ENCODE assay signal across 14 cellular contexts in the genomic region with DNA sequence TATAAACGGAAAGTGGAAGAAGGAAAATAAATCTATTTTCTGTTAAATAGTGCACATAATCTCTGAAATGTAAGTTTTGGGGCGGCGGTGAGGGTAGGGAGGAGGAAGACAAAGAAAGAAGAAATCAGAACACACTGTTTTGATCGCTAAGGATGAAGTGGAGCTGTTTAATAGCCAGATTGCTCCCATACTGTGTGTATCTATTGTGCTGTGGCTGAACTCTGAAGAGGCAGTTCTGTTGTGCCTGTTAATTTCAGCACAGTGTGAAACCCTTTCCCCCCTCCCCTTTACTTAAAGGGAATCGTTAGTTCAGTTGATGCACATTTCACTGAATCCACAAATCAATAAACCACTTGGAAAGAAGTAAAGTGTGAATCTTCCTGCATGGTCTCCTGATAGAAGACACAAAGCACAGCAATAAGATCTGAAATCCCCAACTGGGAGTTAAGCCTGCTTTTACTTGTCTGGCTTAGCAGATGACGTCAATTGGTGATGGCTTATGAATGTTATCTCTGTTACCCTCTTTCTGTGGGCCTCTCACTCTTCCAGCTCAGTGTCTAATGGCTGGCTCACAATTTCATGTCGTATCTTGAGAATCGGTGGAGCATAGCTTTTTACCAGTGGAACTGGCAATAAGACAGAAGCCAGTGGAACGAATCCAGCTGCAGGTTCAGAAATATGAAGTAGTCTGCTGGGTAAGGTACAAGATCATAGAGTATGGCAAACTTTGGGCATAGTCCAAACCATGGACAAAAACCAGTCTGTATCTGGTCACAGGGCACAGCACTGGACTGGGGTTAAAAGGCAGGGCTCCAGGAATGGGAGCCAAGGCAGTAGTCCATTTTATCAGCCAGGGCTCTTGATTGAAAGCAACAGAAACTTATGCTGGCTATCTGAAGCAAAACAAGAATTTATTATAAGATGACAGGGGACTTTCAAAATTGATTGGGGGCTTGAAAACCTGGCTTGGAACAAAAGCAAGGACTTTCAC.
DNase-seq lines count a peak whose midpoint lies in the region; ATAC-seq and TF ChIP-seq lines count a peak whose summit lies in the region.
"Had no signal": no experiment of that assay in that cellular context is flagged by ENCODE, and none has a peak within 500 bp of the region (broad histone marks: within the 10 kb centered on the region; RNA-seq: fewer than 3 reads in every experiment).

No MANE protein-coding gene starts in this region.

- TF ChIP-seq CTCF in HEK293 (tag by site-specific recombination; IDR thresholded peaks at IDR 0.05) (no peak), heart right ventricle (IDR thresholded peaks at IDR 0.05) (no peak), lower lobe of right lung (IDR thresholded peaks at IDR 0.05) (no peak)

- intact Hi-C loops in heart right ventricle (cut with DNase I), result no loop called here
- intact Hi-C loops in lower lobe of right lung (cut with DNase I), result no loop called here

- H3K79me2 ChIP-seq in GM23248 (ENCODE audit: insufficient read depth), result no peaks in the 10 kb centered on the region

- no peak overlapping the region for H2AFZ ChIP-seq in GM23248

- no peaks in the 10 kb centered on the region for H3F3A ChIP-seq in GM23248 (ENCODE audit: insufficient read depth)

- H3K9me2 ChIP-seq in GM23248 (ENCODE audit: insufficient read depth), result no peaks in the 10 kb centered on the region

- H3K9me3 ChIP-seq in HEK293 (ENCODE audit: control insufficient read depth, insufficient read depth, low read depth, low read length) (no peaks in the 10 kb centered on the region), heart right ventricle (peaks cover 0 to 3% (median 0%) of the 10 kb centered on the region in 11 donors), lower lobe of right lung (no peaks in the 10 kb centered on the region), GM23248 (ENCODE audit: low read depth) (no peaks in the 10 kb centered on the region)
- H3K9me3 ChIP-seq: BLaER1 had no signal

- WGBS in heart right ventricle, 2 donors, result 42 to 47% methylated on average over 9 of the region's 9 CpGs
- 28 to 32% methylated on average over 9 of the region's 9 CpGs for WGBS in GM23248 (ENCODE audit: low coverage in 1 of 2, low lambda C conversion rate in 2 of 2, missing lambda C conversion rate in 2 of 2), 2 experiments

- H3K27ac ChIP-seq in HEK293 (ENCODE audit: extremely low read depth, low read depth, low read length) (no peak overlapping the region), heart right ventricle (peak overlapping the region in 1 of 10 donors; percentile 22), lower lobe of right lung (no peak overlapping the region), GM23248 (no peak overlapping the region)
- H3K27ac ChIP-seq: BLaER1 had no signal

- no peak overlapping the region for H3K4me2 ChIP-seq in GM23248 (ENCODE audit: unreplicated experiment)
- H3K4me2 ChIP-seq: BLaER1 had no signal

- H3K4me1 ChIP-seq in HEK293 (ENCODE audit: control insufficient read depth, insufficient read depth, low read length) (no peaks in the 10 kb centered on the region), heart right ventricle (no peaks in the 10 kb centered on the region), lower lobe of right lung (no peaks in the 10 kb centered on the region), GM23248 (ENCODE audit: insufficient read depth) (no peaks in the 10 kb centered on the region)
- H3K4me1 ChIP-seq: BLaER1 had no signal

- peak; percentile 9 for DNase-seq in RPMI7951 (ENCODE audit: low read depth)
- DNase-seq in heart right ventricle, result peak in 1 of 2 donors; percentile 7
- DNase-seq in pons (ENCODE audit: low spot score), result peak; percentile 78
- DNase-seq in lower lobe of right lung, result no peak
- DNase-seq in GM23248, result no peak
- DNase-seq: activated T-cell treated with anti-CD3 and anti-CD28 coated beads, Interleukin-2, amount 50 U/mL, for 1 hour; immature natural killer cell; NCI-H187 treated with DMSO at 0.1 percent for 48 hours; T-cell had no signal

- no peaks in the 10 kb centered on the region for H3K36me3 ChIP-seq in HEK293 (ENCODE audit: control insufficient read depth in 2 of 2, insufficient read depth in 1 of 2, low read length in 2 of 2)
- H3K36me3 ChIP-seq in heart right ventricle, result no peaks in the 10 kb centered on the region
- H3K36me3 ChIP-seq in lower lobe of right lung, result no peaks in the 10 kb centered on the region
- H3K36me3 ChIP-seq in GM23248 (ENCODE audit: low read depth), result no peaks in the 10 kb centered on the region
- H3K36me3 ChIP-seq: BLaER1 had no signal

- no peaks in the 10 kb centered on the region for H4K20me1 ChIP-seq in GM23248 (ENCODE audit: insufficient read depth)
- H4K20me1 ChIP-seq: BLaER1 had no signal

- in situ Hi-C loops in GM23248 (cut with MboI), result no loop called here

- H3K27me3 ChIP-seq in heart right ventricle (no peaks in the 10 kb centered on the region), lower lobe of right lung (ENCODE audit: low read depth) (no peaks in the 10 kb centered on the region), GM23248 (replicated peaks; ENCODE audit: insufficient read depth) (no peaks in the 10 kb centered on the region)
- H3K27me3 ChIP-seq: BLaER1 had no signal

- peak in 5 of 8 donors; percentile 57 to 85 (median 71) for ATAC-seq in heart right ventricle
- no peak for ATAC-seq in GM18502 (IDR thresholded peaks at IDR 0.05; ENCODE audit: poor library complexity, unreplicated experiment)
- ATAC-seq in GM19351 (IDR thresholded peaks at IDR 0.05; ENCODE audit: unreplicated experiment), result no peak
- ATAC-seq in lower lobe of right lung, result no peak
- ATAC-seq: sciatic nerve, T-cell had no signal

- H3K9ac ChIP-seq in GM23248, result no peak overlapping the region
- H3K9ac ChIP-seq: BLaER1 had no signal

- H3K4me3 ChIP-seq in HEK293 (ENCODE audit: low read depth, low read length) (no peak overlapping the region), heart right ventricle (no peak overlapping the region), lower lobe of right lung (no peak overlapping the region), GM23248 (no peak overlapping the region)
- H3K4me3 ChIP-seq: BLaER1 had no signal

- POLR2A ChIA-PET in HEK293 (lab: Yijun Ruan, JAX), result no interaction called here

- CTCF ChIA-PET in HEK293 (lab: Yijun Ruan, JAX), result interaction anchor here (0.7 kb wide), 1 partner anchor 9 kb away, joined by 3 read pairs; no protein-coding TSS in a partner anchor

TF ChIP-seq in HEK293, 187 proteins besides CTCF, POLR2A, EP300 and RAD21:
- TF ChIP-seq YY2 (tag by site-specific recombination; IDR thresholded peaks at IDR 0.05) (no peak), GLI4 (tag by site-specific recombination; IDR thresholded peaks at IDR 0.05) (no peak), ZNF354C (tag by site-specific recombination; IDR thresholded peaks at IDR 0.05; ENCODE audit: borderline replicate concordance, low read depth) (no peak), ZNF561 (tag by site-specific recombination; IDR thresholded peaks at IDR 0.05; ENCODE audit: borderline replicate concordance) (no peak), ZNF10 (tag by site-specific recombination; IDR thresholded peaks at IDR 0.05) (no peak)
- TF ChIP-seq, protein P1, sequence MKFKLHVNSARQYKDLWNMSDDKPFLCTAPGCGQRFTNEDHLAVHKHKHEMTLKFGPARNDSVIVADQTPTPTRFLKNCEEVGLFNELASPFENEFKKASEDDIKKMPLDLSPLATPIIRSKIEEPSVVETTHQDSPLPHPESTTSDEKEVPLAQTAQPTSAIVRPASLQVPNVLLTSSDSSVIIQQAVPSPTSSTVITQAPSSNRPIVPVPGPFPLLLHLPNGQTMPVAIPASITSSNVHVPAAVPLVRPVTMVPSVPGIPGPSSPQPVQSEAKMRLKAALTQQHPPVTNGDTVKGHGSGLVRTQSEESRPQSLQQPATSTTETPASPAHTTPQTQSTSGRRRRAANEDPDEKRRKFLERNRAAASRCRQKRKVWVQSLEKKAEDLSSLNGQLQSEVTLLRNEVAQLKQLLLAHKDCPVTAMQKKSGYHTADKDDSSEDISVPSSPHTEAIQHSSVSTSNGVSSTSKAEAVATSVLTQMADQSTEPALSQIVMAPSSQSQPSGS (tag by site-specific recombination; IDR thresholded peaks at IDR 0.05; ENCODE audit: low read depth), result 0 out of 2 replicates have a peak, but pooled peaks have one; percentile 21

Comparison
In these comparisons a context has a peak if more than half of its experiments do, and no peak if none do; other contexts are left out.
1. DNase-seq: peak in RPMI7951 (single experiment) and pons (single experiment); none in lower lobe of right lung (single experiment) and GM23248 (single experiment).
2. ATAC-seq: peak in heart right ventricle (5 of 8); none in GM18502 (single experiment), GM19351 (single experiment) and lower lobe of right lung (0 of 2).